ENCODE assay signal across 11 cellular contexts in genomic region chr1:67338642-67339041, GRCh38.
DNase-seq lines count a peak whose midpoint lies in the region; ATAC-seq and TF ChIP-seq lines count a peak whose summit lies in the region.
"Had no signal": no experiment of that assay in that cellular context is flagged by ENCODE, and none has a peak within 500 bp of the region (broad histone marks: within the 10 kb centered on the region; RNA-seq: fewer than 3 reads in every experiment).

No MANE protein-coding gene starts in this region.

- H3K9me3 Mint-ChIP-seq in activated T-cell treated with anti-CD3 and anti-CD28 coated beads, Interleukin-2, amount 50 U/mL, for 24 hours = peaks cover 4% of the 10 kb centered on the region

- H3K4me3 ChIP-seq in RWPE2 (ENCODE audit: severe bottlenecking) = no peak overlapping the region

- H3K36me3 Mint-ChIP-seq in activated T-cell treated with anti-CD3 and anti-CD28 coated beads, Interleukin-2, amount 50 U/mL, for 24 hours (ENCODE audit: low read depth) = peaks cover 90% of the 10 kb centered on the region

- DNase-seq in activated T-cell treated with anti-CD3 and anti-CD28 coated beads, Interleukin-2, amount 50 U/mL, for 24 hours = no peak
- no peak for DNase-seq in activated T-cell treated with anti-CD3 and anti-CD28 coated beads, Interleukin-2, amount 50 U/mL, for 1 hour
- no peak for DNase-seq in RWPE2 (ENCODE audit: low spot score)
- peak; percentile 37 for DNase-seq in stimulated activated CD8-positive, alpha-beta memory T cell treated with anti-CD3 and anti-CD28 coated beads, Interleukin-4, amount 100 ng/mL, for 48 hours
- no peak for DNase-seq in T1000 (lab: John Stamatoyannopoulos, UW)
- DNase-seq in kidney glomerular epithelial cell (lab: John Stamatoyannopoulos, UW) = no peak
- DNase-seq in NCI-H1092 treated with DMSO at 0.1 percent for 48 hours (lab: John Stamatoyannopoulos, UW) = no peak
- DNase-seq: BE2C, NCI-H1048, SK-N-SH had no signal

- peaks cover 17% of the 10 kb centered on the region for H3K4me1 ChIP-seq in RWPE2 (ENCODE audit: insufficient read depth, poor library complexity, severe bottlenecking)
- H3K4me1 ChIP-seq: BE2C had no signal

- H3K27ac Mint-ChIP-seq in activated T-cell treated with anti-CD3 and anti-CD28 coated beads, Interleukin-2, amount 50 U/mL, for 24 hours = peak overlapping the region; percentile 99

- H3K27me3 Mint-ChIP-seq in activated T-cell treated with anti-CD3 and anti-CD28 coated beads, Interleukin-2, amount 50 U/mL, for 24 hours = no peaks in the 10 kb centered on the region

- no peak for TF ChIP-seq CTCF in RWPE2 (IDR thresholded peaks at IDR 0.05; ENCODE audit: poor library complexity, severe bottlenecking)

- H3K4me3 Mint-ChIP-seq in activated T-cell treated with anti-CD3 and anti-CD28 coated beads, Interleukin-2, amount 50 U/mL, for 24 hours = peak overlapping the region; percentile 54

- no peaks in the 10 kb centered on the region for H3K36me3 ChIP-seq in RWPE2 (ENCODE audit: low read depth)
- H3K36me3 ChIP-seq: BE2C had no signal

- no peaks in the 10 kb centered on the region for H3K9me3 ChIP-seq in RWPE2 (ENCODE audit: severe bottlenecking)
- H3K9me3 ChIP-seq: BE2C, SK-N-SH had no signal

- no peaks in the 10 kb centered on the region for H3K27me3 ChIP-seq in RWPE2 (ENCODE audit: insufficient read depth, poor library complexity, severe bottlenecking)
- H3K27me3 ChIP-seq: BE2C had no signal

- peak overlapping the region; percentile 70 for H3K27ac ChIP-seq in RWPE2 (ENCODE audit: poor library complexity, severe bottlenecking)

- ATAC-seq in HG02798 (IDR thresholded peaks at IDR 0.05; ENCODE audit: poor library complexity, unreplicated experiment) (peak; percentile 35), RWPE2 (ENCODE audit: low read depth) (no peak)

- H3K4me1 Mint-ChIP-seq in activated T-cell treated with anti-CD3 and anti-CD28 coated beads, Interleukin-2, amount 50 U/mL, for 24 hours (ENCODE audit: low read depth) = peaks cover 94% of the 10 kb centered on the region
